16 cellular contexts compared by ENCODE assay signal in genomic region chr4:123577507-123577906, GRCh38.
A peak's percentile ranks its signal among the peaks of the same experiment; 100 is the strongest.
DNase-seq lines count a peak whose midpoint lies in the region; ATAC-seq, FAIRE-seq and TF ChIP-seq lines count a peak whose summit lies in the region.
"Had no signal": no experiment of that assay in that cellular context is flagged by ENCODE, and none has a peak within 500 bp of the region (broad histone marks: within the 10 kb centered on the region; RNA-seq: fewer than 3 reads in every experiment).

No MANE protein-coding gene starts in this region.

- H4K8ac ChIP-seq in H1 (ENCODE audit: extremely low read depth, insufficient read depth, low read length) = no peak overlapping the region

- FAIRE-seq in H1 (lab: Jason Lieb, UNC) = no peak
- FAIRE-seq: A549, G401.6, GM12891, GM19239, H54 had no signal

- H3K9me3 ChIP-seq in Panc1 (ENCODE audit: control insufficient read depth, insufficient read depth, low read depth, low read length) = peaks cover 25% of the 10 kb centered on the region; the same call in 1 of the 2 replicates
- peaks cover 9 to 16% of the 10 kb centered on the region in 2 experiments for H3K9me3 ChIP-seq in H1 (ENCODE audit: insufficient read depth in 2 of 2, low read depth in 1 of 2, low read length in 1 of 2)
- H3K9me3 ChIP-seq in liver (ENCODE audit: control insufficient read depth in 4 of 4, low read length in 3 of 4) = peaks cover 0 to 4% (median 3%) of the 10 kb centered on the region in 4 donors

- H3K9ac ChIP-seq in H1 (replicated peaks in 1 of 4; ENCODE audit: extremely low read depth in 1 of 4, low read depth in 3 of 4, low read length in 3 of 4) = no peak overlapping the region
- no peak overlapping the region for H3K9ac ChIP-seq in liver (ENCODE audit: low read depth in 1 of 2, low read length in 2 of 2)

- TF ChIP-seq RAD21 in H1 (IDR thresholded peaks at IDR 0.05 in 1 of 2, conservative IDR thresholded peaks at IDR 0.05 in 1 of 2; ENCODE audit: low read depth in 2 of 2, low read length in 2 of 2) = no peak
- peak in 1 of 2 donors; percentile 6 for TF ChIP-seq RAD21 in liver (IDR thresholded peaks at IDR 0.05)

- H4K5ac ChIP-seq in H1 (ENCODE audit: insufficient read length, low read depth, low read length) = no peak overlapping the region

- no peak overlapping the region for H2BK12ac ChIP-seq in H1 (ENCODE audit: low read depth, low read length)

- H3K27me3 ChIP-seq in Panc1 (ENCODE audit: control insufficient read depth, insufficient read depth, low read length) (no peaks in the 10 kb centered on the region), H1 (replicated peaks in 1 of 4; ENCODE audit: control insufficient read depth in 3 of 4, extremely low read depth in 1 of 4, insufficient read depth in 3 of 4, low read length in 3 of 4) (no peaks in the 10 kb centered on the region), liver (ENCODE audit: control insufficient read depth in 4 of 4, insufficient read depth in 4 of 4, low read length in 3 of 4) (no peaks in the 10 kb centered on the region)
- H3K27me3 ChIP-seq: BE2C had no signal

- peaks cover 6% of the 10 kb centered on the region for H3K4me1 ChIP-seq in Panc1 (ENCODE audit: control insufficient read depth, insufficient read depth, low read length)
- no peaks in the 10 kb centered on the region for H3K4me1 ChIP-seq in H1 (replicated peaks in 1 of 4; ENCODE audit: control insufficient read depth in 3 of 4, insufficient read depth in 4 of 4, low read length in 3 of 4)
- no peaks in the 10 kb centered on the region for H3K4me1 ChIP-seq in liver (ENCODE audit: control insufficient read depth in 4 of 4, insufficient read depth in 4 of 4, low read length in 3 of 4)
- H3K4me1 ChIP-seq: A549, BE2C had no signal

- in situ Hi-C loops in Panc1 (cut with HindIII; ENCODE audit: low pct_unique_long_range_greater_than_20kb, low sequenced_read_pairs) = no loop called here

- TF ChIP-seq POLR2A in H1 (IDR thresholded peaks at IDR 0.05; ENCODE audit: control extremely low read depth in 1 of 2, low read depth in 2 of 2, low read length in 2 of 2) = no peak

- no peak overlapping the region for H2BK120ac ChIP-seq in H1 (replicated peaks; ENCODE audit: low read depth, low read length)

- TF ChIP-seq CTCF in Panc1 (IDR thresholded peaks at IDR 0.05) (no peak), H1 (IDR thresholded peaks at IDR 0.05; ENCODE audit: control extremely low read depth in 1 of 3, insufficient read depth in 1 of 3, low read depth in 1 of 3, low read length in 3 of 3) (no peak), liver (IDR thresholded peaks at IDR 0.05; ENCODE audit: low read depth, low read length, missing input control) (no peak)

- H3K27ac ChIP-seq in Panc1 (ENCODE audit: low read length) = peak overlapping the region; percentile 80; the same call in 1 of the 2 replicates
- H3K27ac ChIP-seq in H1 (ENCODE audit: low read depth, low read length) = no peak overlapping the region
- H3K27ac ChIP-seq in liver (ENCODE audit: low read depth in 1 of 2, low read length in 2 of 2) = no peak overlapping the region
- H3K27ac ChIP-seq: A549, C4-2B had no signal

- H3K23me2 ChIP-seq in H1 (ENCODE audit: low read depth, low read length) = no peaks in the 10 kb centered on the region

- CTCF ChIA-PET in Panc1 (lab: Charles Lee) (no interaction called here), H1 (lab: Charles Lee; ENCODE audit: partially characterized antibody) (interaction anchor here (1.2 kb wide), 1 partner anchor 23 kb away, joined by 3 read pairs; no protein-coding TSS in a partner anchor), HEK293T (lab: Yijun Ruan, JAX) (no interaction called here)

- H3K4me2 ChIP-seq in H1 (ENCODE audit: insufficient read depth in 1 of 2, low read depth in 2 of 2, low read length in 2 of 2) = no peak overlapping the region
- H3K4me2 ChIP-seq: A549 had no signal

- 95% methylated on average over 1 of the region's 1 CpG; no CpG with 5 or more reads in 1 of the 2 experiments for WGBS in H1 (ENCODE audit: extremely low coverage in 1 of 2, insufficient coverage in 1 of 2, insufficient read length in 1 of 2, insufficient replicate concordance in 2 of 2, low coverage in 1 of 2, low lambda C conversion rate in 2 of 2, missing lambda C conversion rate in 1 of 2), 2 experiments
- 33% methylated on average over 1 of the region's 1 CpG for WGBS in liver

- no peak overlapping the region for H2BK15ac ChIP-seq in H1 (ENCODE audit: low read length)

- H3K14ac ChIP-seq in H1 (ENCODE audit: insufficient read length) = no peak overlapping the region

- no peak overlapping the region for H2AK5ac ChIP-seq in H1 (ENCODE audit: low read depth, low read length)

- no peaks in the 10 kb centered on the region for H3K36me3 ChIP-seq in Panc1 (ENCODE audit: control insufficient read depth, insufficient read depth, low read length)
- H3K36me3 ChIP-seq in H1 (ENCODE audit: control insufficient read depth in 2 of 4, insufficient read depth in 4 of 4, low read length in 3 of 4) = no peaks in the 10 kb centered on the region
- H3K36me3 ChIP-seq in liver (ENCODE audit: control insufficient read depth in 4 of 4, insufficient read depth in 3 of 4, low read depth in 1 of 4, low read length in 3 of 4) = no peaks in the 10 kb centered on the region
- H3K36me3 ChIP-seq: BE2C had no signal

- no peak overlapping the region for H3K56ac ChIP-seq in H1 (replicated peaks; ENCODE audit: insufficient read length, low read depth, low read length)

- no peak overlapping the region for H3K18ac ChIP-seq in H1 (ENCODE audit: extremely low read depth, low read length)

- H3K23ac ChIP-seq in H1 (ENCODE audit: insufficient read length) = no peak overlapping the region

- H2BK5ac ChIP-seq in H1 (ENCODE audit: low read depth, low read length) = no peak overlapping the region

- H2AFZ ChIP-seq in H1 (ENCODE audit: low read length) = peak overlapping the region; percentile 37; the same call in 1 of the 2 replicates

- intact Hi-C loops in Panc1 (cut with micrococcal nuclease; ENCODE audit: unreplicated experiment) = no loop called here

- POLR2A ChIA-PET in Panc1 (lab: Charles Lee) (no interaction called here), H1 (lab: Charles Lee; ENCODE audit: partially characterized antibody) (no interaction called here), HEK293T (lab: Yijun Ruan, JAX) (no interaction called here)

- no TSS peak for BruUV-seq in Panc1 (replicated peaks; lab: Mats Ljungman, UMichigan)

- no peaks in the 10 kb centered on the region for H3K79me1 ChIP-seq in H1 (ENCODE audit: low read depth, low read length)

- no peak overlapping the region for H3K4ac ChIP-seq in H1 (replicated peaks; ENCODE audit: insufficient read length, low read depth, low read length)

- DNase-seq in Panc1 (ENCODE audit: low read depth, low spot score) (no peak), H1 (ENCODE audit: low read depth in 1 of 2, low spot score in 2 of 2) (no peak), HEK293T (ENCODE audit: extremely low spot score) (no peak), NCI-H2227 treated with DMSO at 0.1 percent for 48 hours (lab: John Stamatoyannopoulos, UW) (no peak)
- DNase-seq: BE2C; CD4-positive, alpha-beta memory T cell; DMS79 had no signal

- no peaks in the 10 kb centered on the region for H3K79me2 ChIP-seq in H1 (ENCODE audit: control insufficient read depth in 1 of 2, insufficient read depth in 2 of 2, low read length in 2 of 2)

- TF ChIP-seq EP300 in H1 (IDR thresholded peaks at IDR 0.05; ENCODE audit: borderline replicate concordance in 1 of 2, low read depth in 2 of 2, low read length in 2 of 2) = no peak

- ATAC-seq in Panc1 (no peak), GM18907 (IDR thresholded peaks at IDR 0.05; ENCODE audit: unreplicated experiment) (no peak)
- ATAC-seq: A549, HCT116 had no signal

- H3K4me3 ChIP-seq in Panc1 (ENCODE audit: low read depth in 2 of 2, low read length in 2 of 2) (no peak overlapping the region), H1 (ENCODE audit: extremely low read depth in 1 of 4, insufficient read depth in 2 of 4, low read depth in 3 of 4, low read length in 4 of 4) (no peak overlapping the region), liver (ENCODE audit: low read depth in 1 of 3, low read length in 3 of 3) (no peak overlapping the region)
- H3K4me3 ChIP-seq: A549 had no signal

- H4K20me1 ChIP-seq in H1 (replicated peaks in 1 of 2; ENCODE audit: control insufficient read depth in 1 of 2, insufficient read depth in 2 of 2, low read length in 2 of 2) = no peaks in the 10 kb centered on the region

- H4K91ac ChIP-seq in H1 (replicated peaks; ENCODE audit: insufficient read length, low read length) = no peak overlapping the region

- H2BK20ac ChIP-seq in H1 (ENCODE audit: low read length) = no peak overlapping the region

TF ChIP-seq in H1, 55 proteins besides CTCF, POLR2A, EP300 and RAD21 (continues in another document):
- no peak for TF ChIP-seq POU5F1 (IDR thresholded peaks at IDR 0.05; ENCODE audit: low read depth, low read length)
- TF ChIP-seq TEAD4 (IDR thresholded peaks at IDR 0.05; ENCODE audit: low read depth, low read length) = no peak
- TF ChIP-seq SIX5 (IDR thresholded peaks at IDR 0.05; ENCODE audit: low read depth, low read length) = no peak
- no peak for TF ChIP-seq SAP30 (IDR thresholded peaks at IDR 0.05; ENCODE audit: insufficient read depth, insufficient replicate concordance, low read length)
- no peak for TF ChIP-seq SP4 (IDR thresholded peaks at IDR 0.05; ENCODE audit: low read length)
- TF ChIP-seq TAF1 (IDR thresholded peaks at IDR 0.05; ENCODE audit: low read depth, low read length) = no peak
- TF ChIP-seq BRCA1 (IDR thresholded peaks at IDR 0.05; ENCODE audit: low read depth, low read length) = no peak

TF ChIP-seq in liver, 16 proteins besides CTCF, POLR2A, EP300 and RAD21:
- TF ChIP-seq TAF1 (conservative IDR thresholded peaks at IDR 0.05) (no peak), MAX (IDR thresholded peaks at IDR 0.05) (no peak), JUND (IDR thresholded peaks at IDR 0.05) (no peak), FOXA1 (IDR thresholded peaks at IDR 0.05) (no peak), HNF4A (conservative IDR thresholded peaks at IDR 0.05) (peak; percentile 3 to 7), HNF4G (IDR thresholded peaks at IDR 0.05) (no peak), YY1 (IDR thresholded peaks at IDR 0.05) (no peak)
TF ChIP-seq in liver: peak in this region for 1.

TF ChIP-seq in HEK293T, 16 proteins besides CTCF, POLR2A, EP300 and RAD21 (continues in another document):
- TF ChIP-seq ARNT (IDR thresholded peaks at IDR 0.05) = no peak
- no peak for TF ChIP-seq NFRKB (IDR thresholded peaks at IDR 0.05)
- TF ChIP-seq ZNF384 (IDR thresholded peaks at IDR 0.05) = no peak
- no peak for TF ChIP-seq SUZ12 (IDR thresholded peaks at IDR 0.05)
- no peak for TF ChIP-seq L3MBTL2 (conservative IDR thresholded peaks at IDR 0.05)
- no peak for TF ChIP-seq SP1 (IDR thresholded peaks at IDR 0.05)
- TF ChIP-seq PKNOX1 (IDR thresholded peaks at IDR 0.05) = no peak
